Comparison of ENCODE assay signal across 8 cellular contexts in the genomic region with DNA sequence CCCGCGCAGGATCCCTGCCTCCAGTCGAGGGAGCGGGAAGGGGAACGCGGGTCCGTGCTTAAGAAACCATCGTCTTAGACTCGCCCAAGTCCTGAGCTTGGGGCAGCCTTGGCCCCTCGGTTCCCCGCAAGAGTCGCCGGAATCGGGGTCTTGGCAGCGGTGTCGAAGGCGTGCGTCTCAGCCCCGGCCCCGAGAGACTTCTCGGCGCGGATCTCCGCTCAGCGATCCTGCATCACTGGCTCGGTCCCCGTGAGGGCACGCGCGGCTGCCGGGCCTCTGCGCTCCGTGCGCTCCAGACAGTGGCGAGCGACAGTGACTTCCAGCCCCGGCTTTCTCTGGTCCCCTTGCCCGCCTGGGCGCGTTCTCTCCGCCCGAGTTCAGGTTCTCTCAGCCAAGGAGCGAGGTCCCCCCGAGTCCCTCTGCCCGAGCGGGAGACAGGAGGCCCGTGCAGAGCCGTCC. TPM values are rescaled to one million over a fixed set of nuclear protein-coding genes. Genes with fewer than 3 reads are reported as not detected.
DNase-seq lines count a peak whose midpoint lies in the region; TF ChIP-seq lines count a peak whose summit lies in the region.

No MANE protein-coding gene starts in this region.

- H2BK12ac ChIP-seq in H9 (ENCODE audit: insufficient read length, low read depth, low read length), result no peak overlapping the region

- intact Hi-C loops in activated T-helper 1 cell treated with anti-CD3 and anti-CD28 coated beads, Interleukin-12 subunit alpha, Interleukin-12 subunit beta, Interleukin-2, Interleukin-4 antibody, amounts not matched to agents 30 ng/mL and 10 ng/mL and 1 ng/mL, durations not matched to agents 14 hours and 24 hours and 36 hours (cut with micrococcal nuclease), result no loop called here

- H4K5ac ChIP-seq in H9 (ENCODE audit: insufficient read length, low read depth, low read length), result no peak overlapping the region

- H3K9me3 Mint-ChIP-seq in H9, result no peaks in the 10 kb centered on the region; a peak in 1 of 5 replicates
- no peaks in the 10 kb centered on the region for H3K9me3 Mint-ChIP-seq in activated T-helper 1 cell treated with anti-CD3 and anti-CD28 coated beads, Interleukin-12 subunit alpha, Interleukin-12 subunit beta, Interleukin-2, Interleukin-4 antibody, amounts not matched to agents 30 ng/mL and 10 ng/mL and 1 ng/mL, durations not matched to agents 14 hours and 24 hours and 36 hours

- no peak overlapping the region for H2BK15ac ChIP-seq in H9 (ENCODE audit: low read depth, low read length)

- H2AFZ ChIP-seq in H9 (ENCODE audit: low read length) (no peak overlapping the region), hepatocyte (peak overlapping the region; percentile 77)

- H3K4me3 ChIP-seq in hepatocyte (peak overlapping the region; percentile 75), skeletal muscle cell (ENCODE audit: low read depth, low read length) (peak overlapping the region; percentile 86)

- H3K79me1 ChIP-seq in H9 (ENCODE audit: insufficient read depth, low read depth, low read length, poor library complexity, severe bottlenecking), result no peaks in the 10 kb centered on the region

- H3K18ac ChIP-seq in H9 (ENCODE audit: insufficient read length, low read depth, low read length), result no peak overlapping the region

- peaks cover 22% of the 10 kb centered on the region for H3K23me2 ChIP-seq in H9 (ENCODE audit: insufficient read length, low read depth, low read length, poor library complexity, severe bottlenecking)

- no peak overlapping the region for H3K23ac ChIP-seq in H9 (ENCODE audit: insufficient read length, low read depth, low read length)

- H4K20me1 ChIP-seq in H9 (ENCODE audit: control insufficient read depth, insufficient read depth, insufficient read length), result no peaks in the 10 kb centered on the region
- no peaks in the 10 kb centered on the region for H4K20me1 ChIP-seq in hepatocyte (ENCODE audit: insufficient read depth, poor library complexity, severe bottlenecking)

- no peaks in the 10 kb centered on the region; a peak in 1 of 7 replicates for H3K36me3 Mint-ChIP-seq in H9 (ENCODE audit: insufficient read depth in 1 of 3, low read depth in 3 of 3)
- H3K36me3 Mint-ChIP-seq in activated T-helper 1 cell treated with anti-CD3 and anti-CD28 coated beads, Interleukin-12 subunit alpha, Interleukin-12 subunit beta, Interleukin-2, Interleukin-4 antibody, amounts not matched to agents 30 ng/mL and 10 ng/mL and 1 ng/mL, durations not matched to agents 14 hours and 24 hours and 36 hours (ENCODE audit: low read depth), result no peaks in the 10 kb centered on the region

- TF ChIP-seq CTCF in H9 (conservative IDR thresholded peaks at IDR 0.05) (no peak), hepatocyte (IDR thresholded peaks at IDR 0.05; ENCODE audit: poor library complexity) (no peak)

- peak overlapping the region; percentile 49; the same call in 1 of the 2 replicates for H3K14ac ChIP-seq in H9 (ENCODE audit: insufficient read depth, low read length)

- H3K4me1 ChIP-seq in H9 (ENCODE audit: insufficient read depth, low read length) (no peaks in the 10 kb centered on the region), hepatocyte (ENCODE audit: insufficient read depth) (peaks cover 8% of the 10 kb centered on the region)

- peaks cover 49% of the 10 kb centered on the region for H3K27me3 Mint-ChIP-seq in H9 (ENCODE audit: low read depth)
- H3K27me3 Mint-ChIP-seq in activated T-helper 1 cell treated with anti-CD3 and anti-CD28 coated beads, Interleukin-12 subunit alpha, Interleukin-12 subunit beta, Interleukin-2, Interleukin-4 antibody, amounts not matched to agents 30 ng/mL and 10 ng/mL and 1 ng/mL, durations not matched to agents 14 hours and 24 hours and 36 hours (ENCODE audit: insufficient read depth), result peaks cover 61% of the 10 kb centered on the region

- H3K9ac ChIP-seq in H9 (ENCODE audit: extremely low read depth, insufficient read length, low read length), result no peak overlapping the region

- no peaks in the 10 kb centered on the region for H3K9me3 ChIP-seq in H9 (ENCODE audit: control insufficient read depth, low read depth, low read length)
- no peaks in the 10 kb centered on the region for H3K9me3 ChIP-seq in hepatocyte (ENCODE audit: low read depth)

- no peak overlapping the region for H4K91ac ChIP-seq in H9 (ENCODE audit: insufficient read length, low read depth, low read length)

- H3K4me2 ChIP-seq in H9 (ENCODE audit: insufficient read depth, insufficient read length, low read length) (peak overlapping the region; percentile 60), hepatocyte (peak overlapping the region; percentile 98)

- DNase-seq in H9 (no peak), hepatocyte (ENCODE audit: low spot score) (peak; percentile 45), skeletal muscle cell (ENCODE audit: low read depth) (no peak), NCI-H1417 treated with DMSO at 0.1 percent for 48 hours (lab: John Stamatoyannopoulos, UW) (no peak), germinal center (ENCODE audit: low spot score) (no peak), NCI-H1417 (lab: John Stamatoyannopoulos, UW) (no peak)
- no peak for DNase-seq in activated T-helper 1 cell treated with anti-CD3 and anti-CD28 coated beads, Interleukin-12 subunit alpha, Interleukin-12 subunit beta, Interleukin-2, Interleukin-4 antibody, amounts not matched to agents 30 ng/mL and 10 ng/mL and 1 ng/mL, durations not matched to agents 14 hours and 24 hours and 36 hours (ENCODE audit: low spot score)
- DNase-seq in activated CD4-positive, alpha-beta T cell treated with anti-CD3 and anti-CD28 coated beads for 1 hour, result no peak

- no peak overlapping the region for H3K27ac ChIP-seq in H9 (ENCODE audit: insufficient read length, low read depth, low read length)
- no peak overlapping the region for H3K27ac ChIP-seq in hepatocyte

- H2AK5ac ChIP-seq in H9 (ENCODE audit: insufficient read length, low read length), result no peak overlapping the region

- H2BK20ac ChIP-seq in H9 (ENCODE audit: low read depth, low read length, poor library complexity, severe bottlenecking), result no peak overlapping the region

- H3K4me1 Mint-ChIP-seq in H9, result peaks cover 20 to 21% of the 10 kb centered on the region in 2 experiments
- H3K4me1 Mint-ChIP-seq in activated T-helper 1 cell treated with anti-CD3 and anti-CD28 coated beads, Interleukin-12 subunit alpha, Interleukin-12 subunit beta, Interleukin-2, Interleukin-4 antibody, amounts not matched to agents 30 ng/mL and 10 ng/mL and 1 ng/mL, durations not matched to agents 14 hours and 24 hours and 36 hours (ENCODE audit: low read depth), result peaks cover 9% of the 10 kb centered on the region

- H3K56ac ChIP-seq in H9 (ENCODE audit: insufficient read length, low read depth, low read length), result no peak overlapping the region

- H3K27me3 ChIP-seq in H9 (ENCODE audit: insufficient read depth, low read length), result no peaks in the 10 kb centered on the region; the same call in 1 of the 2 replicates
- peaks cover 53% of the 10 kb centered on the region for H3K27me3 ChIP-seq in hepatocyte

- no peak overlapping the region for H3T11ph ChIP-seq in H9 (ENCODE audit: low read length)

- H3K36me3 ChIP-seq in hepatocyte (replicated peaks; ENCODE audit: insufficient read depth, low read depth), result no peaks in the 10 kb centered on the region

- H3K4ac ChIP-seq in H9 (ENCODE audit: low read depth, low read length), result no peak overlapping the region; the same call in 1 of the 2 replicates

- peak overlapping the region; percentile 80 to 86 for H3K4me3 Mint-ChIP-seq in H9
- peak overlapping the region; percentile 40 for H3K4me3 Mint-ChIP-seq in activated T-helper 1 cell treated with anti-CD3 and anti-CD28 coated beads, Interleukin-12 subunit alpha, Interleukin-12 subunit beta, Interleukin-2, Interleukin-4 antibody, amounts not matched to agents 30 ng/mL and 10 ng/mL and 1 ng/mL, durations not matched to agents 14 hours and 24 hours and 36 hours

- H2BK120ac ChIP-seq in H9 (ENCODE audit: low read depth, low read length, poor library complexity, severe bottlenecking), result no peak overlapping the region

- no peak overlapping the region for H3K27ac Mint-ChIP-seq in H9
- no peak overlapping the region for H3K27ac Mint-ChIP-seq in activated T-helper 1 cell treated with anti-CD3 and anti-CD28 coated beads, Interleukin-12 subunit alpha, Interleukin-12 subunit beta, Interleukin-2, Interleukin-4 antibody, amounts not matched to agents 30 ng/mL and 10 ng/mL and 1 ng/mL, durations not matched to agents 14 hours and 24 hours and 36 hours

- H3K79me2 ChIP-seq in H9 (ENCODE audit: insufficient read depth, low read length) (no peaks in the 10 kb centered on the region), hepatocyte (no peaks in the 10 kb centered on the region)

- no peak overlapping the region for H2BK5ac ChIP-seq in H9 (ENCODE audit: insufficient read length, low read length)

- no CpG with 5 or more reads among the region's 48 CpGs for WGBS in H9 (ENCODE audit: extremely low coverage, insufficient read length, low lambda C conversion rate)
- 2% methylated on average over 45 of the region's 48 CpGs for WGBS in hepatocyte (ENCODE audit: low lambda C conversion rate, missing lambda C conversion rate)

- no peaks in the 10 kb centered on the region for H3K9me2 ChIP-seq in hepatocyte (replicated peaks; ENCODE audit: insufficient read depth)

- no peak overlapping the region for H4K8ac ChIP-seq in H9 (replicated peaks; ENCODE audit: insufficient read length, low read depth, low read length)

RNA-seq across cellular contexts. Expression of gene HS3ST3A1, which starts 0.4 kb away (rescaled TPM):
- total RNA-seq in H9 (2021) (3.2 and 3.4 TPM in 2 replicates), hepatocyte (1.2 and 2.0 TPM in 2 replicates)
- total RNA-seq in activated T-helper 1 cell treated with anti-CD3 and anti-CD28 coated beads, Interleukin-12 subunit alpha, Interleukin-12 subunit beta, Interleukin-2, Interleukin-4 antibody, amounts not matched to agents 30 ng/mL and 10 ng/mL and 1 ng/mL, durations not matched to agents 14 hours and 24 hours and 36 hours, result 4.1 and 7.2 TPM in 2 replicates
- polyA plus RNA-seq in hepatocyte, result 1.5 and 2.1 TPM in 2 replicates
